8 cellular contexts compared by ENCODE assay signal in the genomic region with DNA sequence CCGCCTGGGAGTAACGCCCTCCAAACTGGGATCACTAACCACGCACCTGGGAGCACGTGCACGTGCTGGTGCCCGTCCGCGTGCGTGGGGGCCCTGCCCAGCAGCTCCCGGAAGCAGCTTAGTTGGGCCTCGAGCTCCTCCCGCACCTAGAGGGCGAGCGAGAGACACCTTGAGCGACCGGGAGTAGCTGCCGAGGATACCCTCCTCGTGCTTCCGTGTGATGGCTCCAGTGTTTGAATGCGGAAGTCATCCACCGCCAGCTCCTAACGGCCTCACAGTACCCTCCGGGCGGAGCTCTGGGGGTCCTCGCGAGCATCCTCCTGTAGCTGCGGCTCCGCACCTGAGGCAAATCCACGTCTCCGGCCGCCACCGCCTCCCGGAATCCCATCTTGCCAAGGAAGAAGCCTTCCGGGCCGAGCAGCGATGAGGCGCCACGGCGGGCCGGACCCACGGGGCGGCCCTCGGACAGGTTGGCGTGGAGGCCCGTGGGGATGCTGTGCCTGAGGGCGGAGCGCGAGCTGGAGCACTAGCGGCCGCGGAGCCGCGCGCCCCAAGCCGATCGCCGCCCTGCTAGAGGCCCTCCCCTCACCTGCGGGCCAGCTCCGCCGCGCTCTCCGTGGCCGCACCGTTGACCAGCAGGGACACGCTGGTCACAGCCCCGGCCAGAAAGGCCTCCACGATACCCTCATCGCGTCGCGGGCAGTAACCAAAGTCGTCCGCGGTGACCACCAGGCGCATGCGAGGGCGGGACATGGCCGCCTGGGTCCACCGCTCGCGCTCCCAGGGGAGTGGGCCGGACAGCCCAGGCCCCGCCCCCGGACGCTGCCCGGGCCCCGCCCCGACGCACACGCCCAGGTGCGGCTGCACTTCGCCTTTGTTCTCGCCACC. TPM values are rescaled to one million over a fixed set of nuclear protein-coding genes. Genes with fewer than 3 reads are reported as not detected.
DNase-seq lines count a peak whose midpoint lies in the region; ATAC-seq and TF ChIP-seq lines count a peak whose summit lies in the region.

A gene with protein sequence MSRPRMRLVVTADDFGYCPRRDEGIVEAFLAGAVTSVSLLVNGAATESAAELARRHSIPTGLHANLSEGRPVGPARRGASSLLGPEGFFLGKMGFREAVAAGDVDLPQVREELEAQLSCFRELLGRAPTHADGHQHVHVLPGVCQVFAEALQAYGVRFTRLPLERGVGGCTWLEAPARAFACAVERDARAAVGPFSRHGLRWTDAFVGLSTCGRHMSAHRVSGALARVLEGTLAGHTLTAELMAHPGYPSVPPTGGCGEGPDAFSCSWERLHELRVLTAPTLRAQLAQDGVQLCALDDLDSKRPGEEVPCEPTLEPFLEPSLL (minus strand): TSS at position 761 of the 888 bp plus-strand sequence. CDS start 8 bp downstream, at position 753.

- intact Hi-C loops in ovary (cut with DNase I), result no loop called here

- H3K27me3 ChIP-seq in ovary (no peaks in the 10 kb centered on the region), thymus (ENCODE audit: control insufficient read depth, insufficient read depth) (no peaks in the 10 kb centered on the region)

- peak within 1 kb of the TSS; percentile 89 to 91 for H3K27ac Mint-ChIP-seq in activated naive CD4-positive, alpha-beta T cell treated with anti-CD3 and anti-CD28 coated beads, Interleukin-2, amount 50 U/mL, for 72 hours
- H3K27ac Mint-ChIP-seq in glutamatergic neuron (ENCODE audit: unreplicated experiment), result peak within 1 kb of the TSS; percentile 66

- peaks cover 31% of the 10 kb centered on the region for H3K4me1 Mint-ChIP-seq in glutamatergic neuron (ENCODE audit: low read depth, unreplicated experiment)

- TF ChIP-seq CTCF in GM12865 (IDR thresholded peaks at IDR 0.05; ENCODE audit: insufficient read depth, low read depth, low read length, missing control alignments), result peak; percentile 72
- TF ChIP-seq CTCF in glutamatergic neuron (IDR thresholded peaks at IDR 0.05; ENCODE audit: partially characterized antibody, unreplicated experiment), result no peak
- peak in 2 of 3 donors; percentile 38 to 97 for TF ChIP-seq CTCF in ovary (IDR thresholded peaks at IDR 0.05)

- H3K27me3 Mint-ChIP-seq in glutamatergic neuron (ENCODE audit: unreplicated experiment), result peaks cover 6% of the 10 kb centered on the region

- peaks cover 14 to 21% of the 10 kb centered on the region in 2 donors for H3K36me3 Mint-ChIP-seq in activated naive CD4-positive, alpha-beta T cell treated with anti-CD3 and anti-CD28 coated beads, Interleukin-2, amount 50 U/mL, for 72 hours
- H3K36me3 Mint-ChIP-seq in glutamatergic neuron (ENCODE audit: unreplicated experiment), result no peaks in the 10 kb centered on the region

- peak; percentile 39 for TF ChIP-seq POLR2A in ovary (IDR thresholded peaks at IDR 0.05)

- DNase-seq in GM12865 (ENCODE audit: low read depth) (peak; percentile 98), NCI-H1105 (lab: John Stamatoyannopoulos, UW) (peak; percentile 86), SKM-1 (lab: John Stamatoyannopoulos, UW; ENCODE audit: unreplicated experiment) (peak; percentile 90), glutamatergic neuron (peak; percentile 98), ovary (peak; percentile 89 to 95 (median 93))
- peak; percentile 93 to 99 for DNase-seq in activated naive CD4-positive, alpha-beta T cell treated with anti-CD3 and anti-CD28 coated beads, Interleukin-2, amount 50 U/mL, for 72 hours (ENCODE audit: low spot score in 2 of 2)

- H3K9me3 Mint-ChIP-seq in activated naive CD4-positive, alpha-beta T cell treated with anti-CD3 and anti-CD28 coated beads, Interleukin-2, amount 50 U/mL, for 72 hours, result no peaks in the 10 kb centered on the region
- H3K9me3 Mint-ChIP-seq in glutamatergic neuron (ENCODE audit: unreplicated experiment), result peaks cover 16% of the 10 kb centered on the region

- H3K36me3 ChIP-seq in ovary, result no peaks in the 10 kb centered on the region
- H3K36me3 ChIP-seq in thymus (ENCODE audit: control insufficient read depth, insufficient read depth), result peaks cover 17% of the 10 kb centered on the region

- H3K27ac ChIP-seq in ovary (peak within 1 kb of the TSS in 1 of 2 donors; percentile 69), thymus (ENCODE audit: low read depth) (peak within 1 kb of the TSS; percentile 89)

- H3K4me1 ChIP-seq in ovary (ENCODE audit: insufficient read depth) (peaks cover 5% of the 10 kb centered on the region), thymus (ENCODE audit: control insufficient read depth, insufficient read depth, low read length) (peaks cover 11% of the 10 kb centered on the region)

- peak within 1 kb of the TSS; percentile 84 for H3K4me3 Mint-ChIP-seq in glutamatergic neuron (ENCODE audit: unreplicated experiment)

- H3K4me3 ChIP-seq in GM12865 (ENCODE audit: low read depth, low read length) (peak within 1 kb of the TSS; percentile 90), ovary (peak within 1 kb of the TSS; percentile 99), thymus (ENCODE audit: low read length) (peak within 1 kb of the TSS; percentile 92)

- H3K9me3 ChIP-seq in ovary (no peaks in the 10 kb centered on the region), thymus (ENCODE audit: control insufficient read depth) (no peaks in the 10 kb centered on the region)

- peak; percentile 82 for ATAC-seq in HG02642 (IDR thresholded peaks at IDR 0.05; ENCODE audit: poor library complexity, unreplicated experiment)
- ATAC-seq in activated naive CD4-positive, alpha-beta T cell treated with anti-CD3 and anti-CD28 coated beads, Interleukin-2, amount 50 U/mL, for 72 hours, result peak; percentile 88 to 92

- TF ChIP-seq EP300 in ovary (IDR thresholded peaks at IDR 0.05), result no peak

- 0 to 1% (median 1%) methylated on average over 71 to 93 of the region's 93 CpGs for WGBS in ovary, 3 donors
- under 1% methylated on average over 93 of the region's 93 CpGs for WGBS in thymus

RNA-seq across cellular contexts. Expression of the gene that starts here (rescaled TPM):
- total RNA-seq in activated naive CD4-positive, alpha-beta T cell treated with anti-CD3 and anti-CD28 coated beads, Interleukin-2, amount 50 U/mL, for 72 hours, result 10 to 100 TPM; 26.9 to 47.9 TPM
- total RNA-seq in glutamatergic neuron (ENCODE audit: unreplicated experiment), result 10.3 TPM
- 10 to 100 TPM; 11.4 to 45.1 (median 17.0) TPM for total RNA-seq in ovary
- polyA plus RNA-seq in ovary, result 10 to 100 TPM in 1 of 2 donors, 1 to 10 TPM in 1; 1.8 to 19.4 TPM
- 32.3 TPM for polyA plus RNA-seq in thymus
